Comparison of ENCODE assay signal across 8 cellular contexts in genomic region chr10:46030091-46030937, GRCh38. TPM values are rescaled to one million over a fixed set of nuclear protein-coding genes. Genes with fewer than 3 reads are reported as not detected.
DNase-seq lines count a peak whose midpoint lies in the region; ATAC-seq and TF ChIP-seq lines count a peak whose summit lies in the region.

NCOA4 (minus strand) TSS chr10:46030623; CDS start chr10:46016680, 13,943 bp downstream.

- H3K36me3 ChIP-seq in DOHH2 (ENCODE audit: control insufficient read depth, low read length) (peaks cover 41% of the 10 kb centered on the region), Karpas-422 (ENCODE audit: insufficient read depth, low read length) (no peaks in the 10 kb centered on the region), fibroblast of lung (ENCODE audit: control insufficient read depth, insufficient read depth, low read length) (no peaks in the 10 kb centered on the region)

- H4K20me1 ChIP-seq in DOHH2 (ENCODE audit: control insufficient read depth, insufficient read depth, low read depth, low read length), result peaks cover 33% of the 10 kb centered on the region
- peaks cover 28% of the 10 kb centered on the region for H4K20me1 ChIP-seq in Karpas-422 (ENCODE audit: insufficient read depth, low read depth, low read length)
- peaks cover 5% of the 10 kb centered on the region for H4K20me1 ChIP-seq in fibroblast of lung (ENCODE audit: control insufficient read depth, extremely low read depth, insufficient read depth, low read length)

- H3K4me1 Mint-ChIP-seq in activated T-helper 1 cell treated with anti-CD3 and anti-CD28 coated beads, Interleukin-12 subunit alpha, Interleukin-12 subunit beta, Interleukin-2, Interleukin-4 antibody, amounts not matched to agents 30 ng/mL and 10 ng/mL and 1 ng/mL, durations not matched to agents 14 hours and 24 hours and 36 hours (ENCODE audit: low read depth), result peaks cover 45% of the 10 kb centered on the region
- H3K4me1 Mint-ChIP-seq in naive thymus-derived CD8-positive, alpha-beta T cell, result peaks cover 24 to 57% (median 56%) of the 10 kb centered on the region in 4 donors

- no peaks in the 10 kb centered on the region for H3K9me3 Mint-ChIP-seq in activated T-helper 1 cell treated with anti-CD3 and anti-CD28 coated beads, Interleukin-12 subunit alpha, Interleukin-12 subunit beta, Interleukin-2, Interleukin-4 antibody, amounts not matched to agents 30 ng/mL and 10 ng/mL and 1 ng/mL, durations not matched to agents 14 hours and 24 hours and 36 hours
- H3K9me3 Mint-ChIP-seq in naive thymus-derived CD8-positive, alpha-beta T cell, result no peaks in the 10 kb centered on the region

- peak; percentile 99 for DNase-seq in Karpas-422
- DNase-seq in RKO (ENCODE audit: low spot score), result peak; percentile 100
- DNase-seq in activated T-helper 1 cell treated with anti-CD3 and anti-CD28 coated beads, Interleukin-12 subunit alpha, Interleukin-12 subunit beta, Interleukin-2, Interleukin-4 antibody, amounts not matched to agents 30 ng/mL and 10 ng/mL and 1 ng/mL, durations not matched to agents 14 hours and 24 hours and 36 hours (ENCODE audit: low spot score), result peak; percentile 93
- DNase-seq in fibroblast of lung (ENCODE audit: low read depth in 2 of 2), result peak; percentile 96 to 99
- DNase-seq in naive thymus-derived CD8-positive, alpha-beta T cell, result peak; percentile 91 to 99 (median 95)
- DNase-seq in stimulated activated naive CD4-positive, alpha-beta T cell (lab: John Stamatoyannopoulos, UW), result peak; percentile 85 to 96 (median 93)

- H3K27ac Mint-ChIP-seq in activated T-helper 1 cell treated with anti-CD3 and anti-CD28 coated beads, Interleukin-12 subunit alpha, Interleukin-12 subunit beta, Interleukin-2, Interleukin-4 antibody, amounts not matched to agents 30 ng/mL and 10 ng/mL and 1 ng/mL, durations not matched to agents 14 hours and 24 hours and 36 hours, result peak within 1 kb of the TSS; percentile 91
- H3K27ac Mint-ChIP-seq in naive thymus-derived CD8-positive, alpha-beta T cell, result peak within 1 kb of the TSS; percentile 92 to 99 (median 97)

- H3K27ac ChIP-seq in DOHH2 (ENCODE audit: low read depth, low read length), result peak within 1 kb of the TSS; percentile 59
- H3K27ac ChIP-seq in Karpas-422 (ENCODE audit: low read length), result peak within 1 kb of the TSS; percentile 62
- peak within 1 kb of the TSS; percentile 91 for H3K27ac ChIP-seq in fibroblast of lung (ENCODE audit: insufficient read depth, low read length)

- ATAC-seq in GM21825 (IDR thresholded peaks at IDR 0.05; ENCODE audit: unreplicated experiment), result peak; percentile 94
- peak; percentile 96 for ATAC-seq in naive thymus-derived CD8-positive, alpha-beta T cell

- H3K4me2 ChIP-seq in DOHH2 (ENCODE audit: low read length) (peak within 1 kb of the TSS; percentile 90), Karpas-422 (ENCODE audit: low read depth, low read length, poor library complexity, severe bottlenecking) (peak within 1 kb of the TSS; percentile 93), fibroblast of lung (ENCODE audit: extremely low read depth, insufficient read depth, low read length) (peak within 1 kb of the TSS; percentile 98)

- H2AFZ ChIP-seq in Karpas-422 (ENCODE audit: low read length) (peak within 1 kb of the TSS; percentile 86; the same call in 1 of the 2 replicates), fibroblast of lung (ENCODE audit: low read length) (peak within 1 kb of the TSS; percentile 82)

- H3K79me2 ChIP-seq in DOHH2 (ENCODE audit: control insufficient read depth, low read length) (peaks cover 53% of the 10 kb centered on the region), Karpas-422 (ENCODE audit: low read length) (peaks cover 50% of the 10 kb centered on the region), fibroblast of lung (ENCODE audit: control insufficient read depth, insufficient read depth, low read length) (peaks cover 50% of the 10 kb centered on the region)

- no peaks in the 10 kb centered on the region for H3K27me3 ChIP-seq in DOHH2 (ENCODE audit: control insufficient read depth, low read length)
- no peaks in the 10 kb centered on the region for H3K27me3 ChIP-seq in Karpas-422 (ENCODE audit: low read length)
- no peaks in the 10 kb centered on the region for H3K27me3 ChIP-seq in fibroblast of lung (ENCODE audit: control insufficient read depth, insufficient read depth, low read length)

- intact Hi-C loops in activated T-helper 1 cell treated with anti-CD3 and anti-CD28 coated beads, Interleukin-12 subunit alpha, Interleukin-12 subunit beta, Interleukin-2, Interleukin-4 antibody, amounts not matched to agents 30 ng/mL and 10 ng/mL and 1 ng/mL, durations not matched to agents 14 hours and 24 hours and 36 hours (cut with micrococcal nuclease), result loop anchor here (2.0 to 5.0 kb wide), 2 partner anchors 566 to 793 kb away; no protein-coding TSS in a partner anchor

- H3K4me3 ChIP-seq in DOHH2 (ENCODE audit: low read length) (peak within 1 kb of the TSS; percentile 95), Karpas-422 (ENCODE audit: low read length) (peak within 1 kb of the TSS; percentile 77), fibroblast of lung (replicated peaks in 1 of 4; ENCODE audit: control extremely low read depth in 1 of 4, insufficient read depth in 1 of 4, low read depth in 3 of 4, low read length in 4 of 4) (peak within 1 kb of the TSS; percentile 80 to 92 (median 87))

- H3K36me3 Mint-ChIP-seq in activated T-helper 1 cell treated with anti-CD3 and anti-CD28 coated beads, Interleukin-12 subunit alpha, Interleukin-12 subunit beta, Interleukin-2, Interleukin-4 antibody, amounts not matched to agents 30 ng/mL and 10 ng/mL and 1 ng/mL, durations not matched to agents 14 hours and 24 hours and 36 hours (ENCODE audit: low read depth), result peaks cover 7% of the 10 kb centered on the region
- peaks cover 0 to 16% (median 0%) of the 10 kb centered on the region in 3 donors for H3K36me3 Mint-ChIP-seq in naive thymus-derived CD8-positive, alpha-beta T cell

- H3K9ac ChIP-seq in Karpas-422 (ENCODE audit: low read length) (peak within 1 kb of the TSS; percentile 93), fibroblast of lung (ENCODE audit: insufficient read depth, low read length) (peak within 1 kb of the TSS; percentile 95)

- TF ChIP-seq CTCF in DOHH2 (IDR thresholded peaks at IDR 0.05; ENCODE audit: low read depth, low read length, poor library complexity, severe bottlenecking) (peak; percentile 72), fibroblast of lung (conservative IDR thresholded peaks at IDR 0.05 in 1 of 2, IDR thresholded peaks at IDR 0.05 in 1 of 2; ENCODE audit: low read depth in 1 of 2, low read length in 2 of 2) (peak; percentile 75 to 84)

- POLR2A ChIA-PET in naive thymus-derived CD8-positive, alpha-beta T cell (lab: Charles Lee), result interaction anchor here (0.7 to 1.5 kb wide), 4 partner anchors 11 to 65 kb away, joined by 3 to 9 read pairs (median 4); no protein-coding TSS in a partner anchor

- H3K9me2 ChIP-seq in DOHH2 (replicated peaks; ENCODE audit: control insufficient read depth, low read length) (no peaks in the 10 kb centered on the region), Karpas-422 (replicated peaks; ENCODE audit: insufficient read depth, low read length) (no peaks in the 10 kb centered on the region)

- no peaks in the 10 kb centered on the region for H3K9me3 ChIP-seq in DOHH2 (ENCODE audit: control insufficient read depth, insufficient read depth, low read length)
- H3K9me3 ChIP-seq in Karpas-422 (ENCODE audit: low read length), result no peaks in the 10 kb centered on the region
- H3K9me3 ChIP-seq in fibroblast of lung (ENCODE audit: control insufficient read depth, insufficient read depth, low read depth, low read length), result no peaks in the 10 kb centered on the region

- H3K4me3 Mint-ChIP-seq in activated T-helper 1 cell treated with anti-CD3 and anti-CD28 coated beads, Interleukin-12 subunit alpha, Interleukin-12 subunit beta, Interleukin-2, Interleukin-4 antibody, amounts not matched to agents 30 ng/mL and 10 ng/mL and 1 ng/mL, durations not matched to agents 14 hours and 24 hours and 36 hours, result peak within 1 kb of the TSS; percentile 95
- H3K4me3 Mint-ChIP-seq in naive thymus-derived CD8-positive, alpha-beta T cell, result peak within 1 kb of the TSS; percentile 92 to 100 (median 98)

- H3F3A ChIP-seq in DOHH2 (ENCODE audit: control insufficient read depth, insufficient read depth), result peaks cover 3% of the 10 kb centered on the region; the same call in 1 of the 2 replicates

- no peaks in the 10 kb centered on the region for H3K27me3 Mint-ChIP-seq in activated T-helper 1 cell treated with anti-CD3 and anti-CD28 coated beads, Interleukin-12 subunit alpha, Interleukin-12 subunit beta, Interleukin-2, Interleukin-4 antibody, amounts not matched to agents 30 ng/mL and 10 ng/mL and 1 ng/mL, durations not matched to agents 14 hours and 24 hours and 36 hours (ENCODE audit: insufficient read depth)
- no peaks in the 10 kb centered on the region for H3K27me3 Mint-ChIP-seq in naive thymus-derived CD8-positive, alpha-beta T cell

- H3K4me1 ChIP-seq in DOHH2 (ENCODE audit: control insufficient read depth, low read length) (peaks cover 32% of the 10 kb centered on the region), Karpas-422 (ENCODE audit: low read length) (peaks cover 30% of the 10 kb centered on the region), fibroblast of lung (ENCODE audit: control insufficient read depth, extremely low read depth, insufficient read depth, low read length) (peaks cover 5% of the 10 kb centered on the region)

RNA-seq across cellular contexts. Expression of gene NCOA4, which starts in this region (rescaled TPM):
- 81.1 and 116 TPM in 2 replicates for total RNA-seq in Karpas-422 (2014; rRNA removed; shearing (Covaris generic); ENCODE audit: low replicate concordance)
- total RNA-seq in activated T-helper 1 cell treated with anti-CD3 and anti-CD28 coated beads, Interleukin-12 subunit alpha, Interleukin-12 subunit beta, Interleukin-2, Interleukin-4 antibody, amounts not matched to agents 30 ng/mL and 10 ng/mL and 1 ng/mL, durations not matched to agents 14 hours and 24 hours and 36 hours, result 101 and 102 TPM in 2 replicates
- 145 and 175 TPM in 2 replicates for total RNA-seq in fibroblast of lung
- polyA plus RNA-seq in fibroblast of lung, result 117 and 140 TPM in 2 replicates
- 78.4 and 81.5 TPM in 2 replicates for polyA plus RNA-seq in fibroblast of lung (2012)
- polyA minus RNA-seq in fibroblast of lung (ENCODE audit: low replicate concordance), result 76.8 and 152 TPM in 2 replicates
- 10 to 100 TPM; 90.0 to 90.1 TPM for total RNA-seq in naive thymus-derived CD8-positive, alpha-beta T cell
- 100 to 1,000 TPM; 153 to 162 (median 155) TPM for polyA plus RNA-seq in naive thymus-derived CD8-positive, alpha-beta T cell

Comparison
In these comparisons a context has a peak if more than half of its experiments do, and no peak if none do; other contexts are left out.
1. Peak in every context shown above with its lines: DNase-seq, ATAC-seq, H3K4me3 ChIP-seq and H3K27ac ChIP-seq.